In the genomic region with DNA sequence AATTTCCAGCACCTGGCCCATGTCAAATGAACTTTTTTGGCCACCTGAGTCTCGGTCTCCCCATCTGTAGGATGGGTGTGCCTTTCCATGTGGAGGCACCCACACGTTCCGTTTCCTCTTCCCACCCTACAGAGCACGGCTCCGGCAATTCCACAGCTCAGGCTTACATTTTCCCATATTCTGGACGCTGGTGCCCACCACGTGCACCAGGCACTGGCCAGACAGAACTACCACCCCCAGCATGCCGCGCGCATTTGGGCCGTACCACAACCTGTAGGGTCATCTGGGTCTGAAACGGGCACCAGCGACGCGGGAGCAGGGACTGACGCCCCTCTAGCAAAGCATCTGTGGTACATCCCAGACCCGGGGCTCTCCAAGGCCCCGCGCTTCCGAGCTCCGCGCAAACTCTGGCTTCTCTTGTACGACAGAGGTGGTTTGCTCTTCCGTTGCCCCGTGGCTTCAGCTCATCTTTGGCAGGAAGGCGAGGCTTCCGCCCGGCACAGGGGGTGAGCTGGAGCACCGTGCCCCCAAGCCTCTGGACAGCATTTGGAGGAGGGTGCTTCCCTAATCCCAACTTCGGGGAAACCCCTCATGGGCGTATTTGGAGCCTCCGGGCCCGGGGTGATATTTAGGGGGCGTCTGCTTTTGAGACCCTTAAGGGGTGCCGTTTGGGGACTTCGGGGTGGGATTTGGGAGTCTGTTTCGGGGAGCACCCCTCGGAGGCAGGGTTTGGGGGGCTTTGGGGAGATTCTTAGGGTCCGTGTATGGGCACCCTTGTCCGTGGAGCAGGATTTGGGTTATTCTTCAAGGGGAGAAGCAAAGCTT, we compare ENCODE assay signal across 1 cellular context.
A peak's percentile ranks its signal among the peaks of the same experiment; 100 is the strongest.
TF ChIP-seq lines count a peak whose summit lies in the region.

No MANE protein-coding gene starts in this region.

TF ChIP-seq in IMR-90, 13 proteins besides CTCF, POLR2A, EP300 and RAD21:
- TF ChIP-seq MAFK (IDR thresholded peaks at IDR 0.05; ENCODE audit: low read depth, low read length) (no peak), RCOR1 (IDR thresholded peaks at IDR 0.05; ENCODE audit: insufficient replicate concordance, low read length) (no peak), CEBPB (IDR thresholded peaks at IDR 0.05; ENCODE audit: low read depth, low read length) (no peak), RFX5 (IDR thresholded peaks at IDR 0.05; ENCODE audit: low read depth, low read length) (no peak), MAZ (IDR thresholded peaks at IDR 0.05; ENCODE audit: borderline replicate concordance, low read depth, low read length) (no peak), BHLHE40 (IDR thresholded peaks at IDR 0.05; ENCODE audit: low read depth, low read length) (peak; percentile 98), FOS (IDR thresholded peaks at IDR 0.05; ENCODE audit: low read depth, low read length) (no peak), SMC3 (IDR thresholded peaks at IDR 0.05; ENCODE audit: low read depth, low read length) (no peak), CHD1 (IDR thresholded peaks at IDR 0.05; ENCODE audit: low read depth, low read length) (peak; percentile 98; the same call in 1 of the 2 replicates), NFE2L2 (IDR thresholded peaks at IDR 0.05; ENCODE audit: low read depth, low read length) (no peak), MXI1 (IDR thresholded peaks at IDR 0.05; ENCODE audit: borderline replicate concordance, low read depth, low read length) (peak; percentile 89)
- TF ChIP-seq, protein P1, sequence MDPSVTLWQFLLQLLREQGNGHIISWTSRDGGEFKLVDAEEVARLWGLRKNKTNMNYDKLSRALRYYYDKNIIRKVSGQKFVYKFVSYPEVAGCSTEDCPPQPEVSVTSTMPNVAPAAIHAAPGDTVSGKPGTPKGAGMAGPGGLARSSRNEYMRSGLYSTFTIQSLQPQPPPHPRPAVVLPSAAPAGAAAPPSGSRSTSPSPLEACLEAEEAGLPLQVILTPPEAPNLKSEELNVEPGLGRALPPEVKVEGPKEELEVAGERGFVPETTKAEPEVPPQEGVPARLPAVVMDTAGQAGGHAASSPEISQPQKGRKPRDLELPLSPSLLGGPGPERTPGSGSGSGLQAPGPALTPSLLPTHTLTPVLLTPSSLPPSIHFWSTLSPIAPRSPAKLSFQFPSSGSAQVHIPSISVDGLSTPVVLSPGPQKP (IDR thresholded peaks at IDR 0.05; ENCODE audit: borderline replicate concordance, low read depth, low read length) = no peak
- TF ChIP-seq, protein P2, sequence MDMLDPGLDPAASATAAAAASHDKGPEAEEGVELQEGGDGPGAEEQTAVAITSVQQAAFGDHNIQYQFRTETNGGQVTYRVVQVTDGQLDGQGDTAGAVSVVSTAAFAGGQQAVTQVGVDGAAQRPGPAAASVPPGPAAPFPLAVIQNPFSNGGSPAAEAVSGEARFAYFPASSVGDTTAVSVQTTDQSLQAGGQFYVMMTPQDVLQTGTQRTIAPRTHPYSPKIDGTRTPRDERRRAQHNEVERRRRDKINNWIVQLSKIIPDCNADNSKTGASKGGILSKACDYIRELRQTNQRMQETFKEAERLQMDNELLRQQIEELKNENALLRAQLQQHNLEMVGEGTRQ (IDR thresholded peaks at IDR 0.05; ENCODE audit: low read depth, low read length) = peak; percentile 69
